ENCODE assay signal across 27 cellular contexts in genomic region chr10:80917636-80918035, GRCh38.
"Had no signal": no experiment of that assay in that cellular context is flagged by ENCODE, and none has a peak within 500 bp of the region (broad histone marks: within the 10 kb centered on the region; RNA-seq: fewer than 3 reads in every experiment).

No MANE protein-coding gene starts in this region.

- FAIRE-seq: endometrium, frontal cortex had no signal

- H3K9me3 Mint-ChIP-seq: naive thymus-derived CD8-positive, alpha-beta T cell; stimulated activated naive CD8-positive, alpha-beta T cell treated with anti-CD3 and anti-CD28 coated beads, Interleukin-15, amount 100 ng/mL, for 72 hours had no signal

- H3K4me2 ChIP-seq: smooth muscle cell had no signal

- H3K4me1 ChIP-seq: lower lobe of right lung, prostate gland, right atrium auricular region, suprapubic skin, thyroid gland, vagina had no signal

- H3K36me3 Mint-ChIP-seq: immature natural killer cell; naive thymus-derived CD8-positive, alpha-beta T cell had no signal

- DNase-seq: dermis blood vessel endothelial cell; effector memory CD4-positive, alpha-beta T cell; hypothalamus; immature natural killer cell; islet precursor cell; kidney glomerular epithelial cell; left ventricle myocardium superior; lower lobe of right lung; naive thymus-derived CD8-positive, alpha-beta T cell; nephron progenitor cell; nucleus accumbens; stimulated activated CD4-positive, alpha-beta T cell treated with anti-CD3 and anti-CD28 coated beads, Interleukin-12 subunit alpha, Interleukin-12 subunit beta, amount 100 ng/mL, for 4 hours; stimulated activated CD4-positive, alpha-beta T cell treated with anti-CD3 and anti-CD28 coated beads, Interleukin-1b, Interleukin-23, amount 100 ng/mL, for 48 hours; stimulated activated CD4-positive, alpha-beta T cell treated with anti-CD3 and anti-CD28 coated beads, Interleukin-4, amount 100 ng/mL, for 1 hour; stimulated activated CD8-positive, alpha-beta memory T cell treated with anti-CD3 and anti-CD28 coated beads, Interleukin-4, amount 100 ng/mL, for 48 hours; stimulated activated naive CD4-positive, alpha-beta T cell; stimulated activated naive CD8-positive, alpha-beta T cell treated with anti-CD3 and anti-CD28 coated beads, Interleukin-15, amount 100 ng/mL, for 72 hours; thyroid gland; trophoblast cell had no signal

- ATAC-seq: left ventricle myocardium superior; lower lobe of right lung; naive thymus-derived CD8-positive, alpha-beta T cell; sciatic nerve; stimulated activated naive CD8-positive, alpha-beta T cell treated with anti-CD3 and anti-CD28 coated beads, Interleukin-15, amount 100 ng/mL, for 72 hours had no signal

- H3K36me3 ChIP-seq: lower lobe of right lung, prostate gland, right atrium auricular region, suprapubic skin, thyroid gland, vagina had no signal

- H3K4me3 ChIP-seq: lower lobe of right lung, prostate gland, right atrium auricular region, smooth muscle cell, suprapubic skin, thyroid gland, vagina had no signal

- H3K4me3 Mint-ChIP-seq: immature natural killer cell; naive thymus-derived CD8-positive, alpha-beta T cell; nephron progenitor cell; stimulated activated naive CD8-positive, alpha-beta T cell treated with anti-CD3 and anti-CD28 coated beads, Interleukin-15, amount 100 ng/mL, for 72 hours had no signal

- H3K27ac Mint-ChIP-seq: immature natural killer cell; naive thymus-derived CD8-positive, alpha-beta T cell; nephron progenitor cell; stimulated activated naive CD8-positive, alpha-beta T cell treated with anti-CD3 and anti-CD28 coated beads, Interleukin-15, amount 100 ng/mL, for 72 hours had no signal

- H3K27ac ChIP-seq: lower lobe of right lung, prostate gland, right atrium auricular region, suprapubic skin, thyroid gland, vagina had no signal

- H3K9me3 ChIP-seq: lower lobe of right lung, prostate gland, right atrium auricular region, suprapubic skin, thyroid gland, vagina had no signal

- H3K27me3 ChIP-seq: right atrium auricular region, suprapubic skin, thyroid gland, vagina had no signal

- H3K4me1 Mint-ChIP-seq: immature natural killer cell; naive thymus-derived CD8-positive, alpha-beta T cell; stimulated activated naive CD8-positive, alpha-beta T cell treated with anti-CD3 and anti-CD28 coated beads, Interleukin-15, amount 100 ng/mL, for 72 hours had no signal
